Comparison of ENCODE assay signal across 12 cellular contexts in genomic region chr1:231919269-231919886, GRCh38.
DNase-seq lines count a peak whose midpoint lies in the region; ATAC-seq and TF ChIP-seq lines count a peak whose summit lies in the region.
"Had no signal": no experiment of that assay in that cellular context is flagged by ENCODE, and none has a peak within 500 bp of the region (broad histone marks: within the 10 kb centered on the region; RNA-seq: fewer than 3 reads in every experiment).

No MANE protein-coding gene starts in this region.

- H3K9ac ChIP-seq in trophoblast cell (ENCODE audit: low read length), result no peak overlapping the region

- TF ChIP-seq CTCF in brain (conservative IDR thresholded peaks at IDR 0.05), result no peak

- CTCF ChIA-PET in naive thymus-derived CD4-positive, alpha-beta T cell (lab: Charles Lee), result interaction anchor here (0.6 to 2.5 kb wide), 4 partner anchors 12 to 52 kb away, joined by 3 to 15 read pairs (median 5); no protein-coding TSS in a partner anchor

- H3K4me2 ChIP-seq in trophoblast cell (ENCODE audit: low read length), result no peak overlapping the region

- H3K14ac ChIP-seq in trophoblast cell (ENCODE audit: low read length), result no peak overlapping the region

- no peak overlapping the region for H3K4ac ChIP-seq in trophoblast cell (ENCODE audit: low read depth, low read length)

- no peak overlapping the region for H2BK12ac ChIP-seq in trophoblast cell (ENCODE audit: low read length)

- peak overlapping the region; percentile 61 for H3K27ac ChIP-seq in naive thymus-derived CD4-positive, alpha-beta T cell (ENCODE audit: low read depth, low read length)
- H3K27ac ChIP-seq in trophoblast cell (ENCODE audit: low read depth, low read length), result no peak overlapping the region
- H3K27ac ChIP-seq: body of pancreas had no signal

- no peak overlapping the region for H2AFZ ChIP-seq in trophoblast cell (ENCODE audit: insufficient read depth, low read length, poor library complexity)

- no peak overlapping the region for H2BK120ac ChIP-seq in trophoblast cell (ENCODE audit: insufficient read depth, low read length, poor library complexity)

- H3K4me3 Mint-ChIP-seq in brain, result no peak overlapping the region
- H3K4me3 Mint-ChIP-seq in naive thymus-derived CD4-positive, alpha-beta T cell, result peak overlapping the region; percentile 64 to 90 (median 80)

- H3K9me3 ChIP-seq in naive thymus-derived CD4-positive, alpha-beta T cell (ENCODE audit: control insufficient read depth in 2 of 3, low read length in 3 of 3), result no peaks in the 10 kb centered on the region
- no peaks in the 10 kb centered on the region for H3K9me3 ChIP-seq in trophoblast cell (ENCODE audit: insufficient read depth, low read depth, low read length)
- H3K9me3 ChIP-seq: body of pancreas had no signal

- peaks cover 0 to 2% (median 0%) of the 10 kb centered on the region in 5 experiments for H3K9me3 Mint-ChIP-seq in brain
- H3K9me3 Mint-ChIP-seq in naive thymus-derived CD4-positive, alpha-beta T cell, result no peaks in the 10 kb centered on the region

- H3K27me3 ChIP-seq in naive thymus-derived CD4-positive, alpha-beta T cell (ENCODE audit: control insufficient read depth in 2 of 2, insufficient read depth in 2 of 2, low read length in 2 of 2), result no peaks in the 10 kb centered on the region
- H3K27me3 ChIP-seq in trophoblast cell (ENCODE audit: insufficient read depth, low read length), result no peaks in the 10 kb centered on the region
- H3K27me3 ChIP-seq: body of pancreas had no signal

- peak overlapping the region; percentile 15 for H3K4me3 ChIP-seq in naive thymus-derived CD4-positive, alpha-beta T cell (ENCODE audit: low read length)
- H3K4me3 ChIP-seq in trophoblast cell (ENCODE audit: low read depth, low read length), result no peak overlapping the region
- H3K4me3 ChIP-seq: body of pancreas had no signal

- intact Hi-C loops in Right ventricle myocardium inferior (cut with DNase I) (no loop called here), cardiac septum (cut with DNase I) (no loop called here), head of caudate nucleus (cut with DNase I) (no loop called here)
- intact Hi-C loops in naive thymus-derived CD4-positive, alpha-beta T cell (cut with micrococcal nuclease), result loop anchor here in 1 of 2 donors (2.0 kb wide), 1 partner anchor 53 kb away; no protein-coding TSS in a partner anchor

- H4K8ac ChIP-seq in trophoblast cell (ENCODE audit: low read depth, low read length), result no peak overlapping the region

- no peaks in the 10 kb centered on the region for H3K36me3 ChIP-seq in naive thymus-derived CD4-positive, alpha-beta T cell (ENCODE audit: control insufficient read depth in 2 of 3, insufficient read depth in 3 of 3, low read length in 3 of 3)
- no peaks in the 10 kb centered on the region for H3K36me3 ChIP-seq in trophoblast cell (ENCODE audit: control insufficient read depth in 1 of 2, insufficient read depth in 2 of 2, low read length in 2 of 2)

- ATAC-seq in Right ventricle myocardium inferior, result peak; percentile 50
- no peak for ATAC-seq in naive thymus-derived CD4-positive, alpha-beta T cell
- no peak for ATAC-seq in HG02642 (IDR thresholded peaks at IDR 0.05; ENCODE audit: poor library complexity, unreplicated experiment)
- ATAC-seq: body of pancreas had no signal

- H3K4me1 ChIP-seq in naive thymus-derived CD4-positive, alpha-beta T cell (ENCODE audit: control insufficient read depth in 2 of 2, insufficient read depth in 2 of 2, low read length in 2 of 2), result peaks cover 55 to 58% of the 10 kb centered on the region in 2 donors
- no peaks in the 10 kb centered on the region for H3K4me1 ChIP-seq in trophoblast cell (ENCODE audit: control insufficient read depth in 1 of 2, insufficient read depth in 2 of 2, low read length in 2 of 2)
- H3K4me1 ChIP-seq: body of pancreas had no signal

- H3K23ac ChIP-seq in trophoblast cell (ENCODE audit: low read length), result no peak overlapping the region

- no peak overlapping the region for H2BK5ac ChIP-seq in trophoblast cell (ENCODE audit: low read depth, low read length, poor library complexity)

- no peaks in the 10 kb centered on the region for H3K79me2 ChIP-seq in trophoblast cell (ENCODE audit: control insufficient read depth, insufficient read depth, low read length, poor library complexity)

- no peak overlapping the region for H2AK5ac ChIP-seq in trophoblast cell (ENCODE audit: low read length)

- H3K79me1 ChIP-seq in trophoblast cell (ENCODE audit: low read length), result no peaks in the 10 kb centered on the region

- no peak for DNase-seq in Right ventricle myocardium inferior (ENCODE audit: missing footprints)
- DNase-seq in cardiac septum (ENCODE audit: low spot score), result no peak
- DNase-seq in naive thymus-derived CD4-positive, alpha-beta T cell, result no peak
- DNase-seq in head of caudate nucleus, result no peak
- DNase-seq in trophoblast cell, result no peak
- no peak for DNase-seq in GF-D8 (lab: John Stamatoyannopoulos, UW)
- DNase-seq: body of pancreas, erythroblast, Karpas-422, NCI-H2107 had no signal

- WGBS in trophoblast cell (ENCODE audit: extremely low coverage, insufficient coverage, insufficient read length), result no CpG with 5 or more reads among the region's 4 CpGs

- H4K12ac ChIP-seq in trophoblast cell (ENCODE audit: low read depth, low read length), result no peak overlapping the region

- H3K27me3 Mint-ChIP-seq in brain, result peaks cover 4% of the 10 kb centered on the region
- peaks cover 0 to 25% (median 0%) of the 10 kb centered on the region in 5 donors for H3K27me3 Mint-ChIP-seq in naive thymus-derived CD4-positive, alpha-beta T cell

- peaks cover 40% of the 10 kb centered on the region for H3K4me1 Mint-ChIP-seq in brain
- H3K4me1 Mint-ChIP-seq in naive thymus-derived CD4-positive, alpha-beta T cell, result peaks cover 47 to 90% (median 82%) of the 10 kb centered on the region in 7 donors

- H3K36me3 Mint-ChIP-seq in brain, result no peaks in the 10 kb centered on the region
- H3K36me3 Mint-ChIP-seq in naive thymus-derived CD4-positive, alpha-beta T cell, result peaks cover 4 to 12% (median 5%) of the 10 kb centered on the region in 5 donors

- H3K27ac Mint-ChIP-seq in brain, result peak overlapping the region in 4 of 5 experiments; percentile 17 to 71 (median 39)
- peak overlapping the region in 8 of 9 donors; percentile 80 to 94 (median 88) for H3K27ac Mint-ChIP-seq in naive thymus-derived CD4-positive, alpha-beta T cell

- POLR2A ChIA-PET in naive thymus-derived CD4-positive, alpha-beta T cell (lab: Charles Lee), result interaction anchor here (0.6 to 1.0 kb wide), 4 partner anchors 10 to 154 kb away, joined by 3 to 4 read pairs (median 3); no protein-coding TSS in a partner anchor

- H3K18ac ChIP-seq in trophoblast cell (ENCODE audit: low read length), result no peak overlapping the region

- no peak overlapping the region for H4K91ac ChIP-seq in trophoblast cell (ENCODE audit: low read depth, low read length)

Comparison
In these comparisons a context has a peak if more than half of its experiments do, and no peak if none do; other contexts are left out.
1. H3K4me3 Mint-ChIP-seq: peak in naive thymus-derived CD4-positive, alpha-beta T cell (10 of 10); none in brain (0 of 5).